In the genomic region with DNA sequence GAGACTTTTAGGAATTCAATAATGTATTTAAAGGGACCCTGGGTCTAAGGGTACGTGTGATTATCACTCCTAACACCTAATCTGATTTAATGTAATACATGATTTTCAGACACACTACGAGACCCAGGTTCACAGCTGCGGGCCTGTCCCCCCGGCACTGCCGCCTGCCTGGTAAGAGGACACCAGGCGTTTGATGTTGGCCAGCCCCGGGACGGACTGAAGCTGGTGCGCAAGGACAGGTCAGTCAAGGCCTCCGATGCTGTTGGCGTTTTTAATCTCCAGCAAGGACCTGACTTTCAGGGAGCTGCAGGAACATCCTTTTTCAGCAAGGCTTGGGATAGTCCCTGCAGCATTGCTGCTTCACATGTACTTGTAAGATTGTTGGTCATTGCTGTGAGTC, we compare ENCODE assay signal across 30 cellular contexts.
"Had no signal": no experiment of that assay in that cellular context is flagged by ENCODE, and none has a peak within 500 bp of the region (broad histone marks: within the 10 kb centered on the region; RNA-seq: fewer than 3 reads in every experiment).

No MANE protein-coding gene starts in this region.

- ATAC-seq: activated CD4-positive, alpha-beta T cell treated with anti-CD3 and anti-CD28 coated beads for 36 hours; activated CD8-positive, alpha-beta memory T cell treated with anti-CD3 and anti-CD28 coated beads, Interleukin-2, amount 10 ng/mL, durations not matched to agents 7 days and 5 days; activated CD8-positive, alpha-beta T cell treated with anti-CD3 and anti-CD28 coated beads, Interleukin-2, amount 10 ng/mL, durations not matched to agents 7 days and 5 days; heart left ventricle; left lung; mucosa of descending colon; pancreas; stimulated activated naive B cell treated with anti-CD40 and anti-IgM and Interleukin-4, amounts not matched to agents 10 μg/mL and 1 μg/mL and 100 μg/mL, for 72 hours; upper lobe of right lung; WTC11 had no signal

- H3K27ac ChIP-seq: epithelial cell of prostate, heart left ventricle, left lung, prostate gland, sigmoid colon, stomach, thyroid gland, upper lobe of right lung had no signal

- H3K27me3 Mint-ChIP-seq: activated CD4-positive, alpha-beta T cell treated with anti-CD3 and anti-CD28 coated beads for 36 hours; activated CD8-positive, alpha-beta memory T cell treated with anti-CD3 and anti-CD28 coated beads, Interleukin-2, amount 10 ng/mL, durations not matched to agents 7 days and 5 days; activated naive CD4-positive, alpha-beta T cell treated with anti-CD3 and anti-CD28 coated beads, Interleukin-2, amount 50 U/mL, for 24 hours; central memory CD8-positive, alpha-beta T cell; stimulated activated naive B cell treated with anti-CD40 and anti-IgM and Interleukin-4, amounts not matched to agents 10 μg/mL and 1 μg/mL and 100 μg/mL, for 72 hours had no signal

- H3K9me3 ChIP-seq: heart left ventricle, left lung, mucosa of descending colon, pancreas, prostate gland, sigmoid colon, stomach, thyroid gland, upper lobe of right lung had no signal

- H3K27me3 ChIP-seq: heart left ventricle, left lung, pancreas, sigmoid colon, stomach, thyroid gland, upper lobe of right lung had no signal

- H3K4me3 ChIP-seq: heart left ventricle, left lung, lung, mucosa of descending colon, pancreas, prostate gland, sigmoid colon, stomach, thyroid gland, upper lobe of right lung had no signal

- DNase-seq: activated CD4-positive, alpha-beta T cell treated with anti-CD3 and anti-CD28 coated beads for 36 hours; activated CD8-positive, alpha-beta memory T cell treated with anti-CD3 and anti-CD28 coated beads, Interleukin-2, amount 10 ng/mL, durations not matched to agents 7 days and 5 days; activated CD8-positive, alpha-beta T cell treated with anti-CD3 and anti-CD28 coated beads, Interleukin-2, amount 10 ng/mL, durations not matched to agents 7 days and 5 days; activated T-cell treated with anti-CD3 and anti-CD28 coated beads, Interleukin-2, amount 50 U/mL, for 48 hours; anterior cingulate cortex; dermis blood vessel endothelial cell; effector CD4-positive, alpha-beta T cell; heart left ventricle; hypothalamus; mesendoderm; mucosa of descending colon; pancreas; sigmoid colon; small intestine; stimulated activated CD4-positive, alpha-beta T cell treated with anti-CD3 and anti-CD28 coated beads, Interleukin-1b, Interleukin-23, amount 100 ng/mL, for 48 hours; stimulated activated CD4-positive, alpha-beta T cell treated with anti-CD3 and anti-CD28 coated beads, Interleukin-4, amount 100 ng/mL, for 4 hours; stimulated activated CD8-positive, alpha-beta memory T cell treated with anti-CD3 and anti-CD28 coated beads, Interleukin-4, amount 100 ng/mL, for 48 hours; stimulated activated naive B cell treated with anti-CD40 and anti-IgM and Interleukin-4, amounts not matched to agents 10 μg/mL and 1 μg/mL and 100 μg/mL, for 72 hours; stomach; T-helper 2 cell; thyroid gland; upper lobe of right lung had no signal

- H3K9me3 Mint-ChIP-seq: activated naive CD4-positive, alpha-beta T cell treated with anti-CD3 and anti-CD28 coated beads, Interleukin-2, amount 50 U/mL, for 24 hours; activated T-helper 2 cell treated with anti-CD3 and anti-CD28 coated beads, Interferon-gamma antibody, Interleukin-2, Interleukin-4, amounts not matched to agents 10 μg/mL and 5 μg/mL and 100 μg/mL, durations not matched to agents 14 hours and 24 hours and 36 hours; central memory CD8-positive, alpha-beta T cell; WTC11 had no signal

- H3K4me1 ChIP-seq: prostate gland had no signal

- H3K4me3 Mint-ChIP-seq: activated CD4-positive, alpha-beta T cell treated with anti-CD3 and anti-CD28 coated beads for 36 hours; activated CD8-positive, alpha-beta memory T cell treated with anti-CD3 and anti-CD28 coated beads, Interleukin-2, amount 10 ng/mL, durations not matched to agents 7 days and 5 days; activated CD8-positive, alpha-beta T cell treated with anti-CD3 and anti-CD28 coated beads, Interleukin-2, amount 10 ng/mL, durations not matched to agents 7 days and 5 days; activated naive CD4-positive, alpha-beta T cell treated with anti-CD3 and anti-CD28 coated beads, Interleukin-2, amount 50 U/mL, for 24 hours; central memory CD8-positive, alpha-beta T cell; stimulated activated naive B cell treated with anti-CD40 and anti-IgM and Interleukin-4, amounts not matched to agents 10 μg/mL and 1 μg/mL and 100 μg/mL, for 72 hours; WTC11 had no signal

- H3K4me1 Mint-ChIP-seq: WTC11 had no signal

- H3K27ac Mint-ChIP-seq: activated CD4-positive, alpha-beta T cell treated with anti-CD3 and anti-CD28 coated beads for 36 hours; activated CD8-positive, alpha-beta memory T cell treated with anti-CD3 and anti-CD28 coated beads, Interleukin-2, amount 10 ng/mL, durations not matched to agents 7 days and 5 days; activated naive CD4-positive, alpha-beta T cell treated with anti-CD3 and anti-CD28 coated beads, Interleukin-2, amount 50 U/mL, for 24 hours; activated T-helper 2 cell treated with anti-CD3 and anti-CD28 coated beads, Interferon-gamma antibody, Interleukin-2, Interleukin-4, amounts not matched to agents 10 μg/mL and 5 μg/mL and 100 μg/mL, durations not matched to agents 14 hours and 24 hours and 36 hours; stimulated activated naive B cell treated with anti-CD40 and anti-IgM and Interleukin-4, amounts not matched to agents 10 μg/mL and 1 μg/mL and 100 μg/mL, for 72 hours; WTC11 had no signal
